Comparison of ENCODE assay signal across 19 cellular contexts in genomic region chr1:171515299-171515698, GRCh38. TPM values are rescaled to one million over a fixed set of nuclear protein-coding genes. Genes with fewer than 3 reads are reported as not detected.
DNase-seq lines count a peak whose midpoint lies in the region; ATAC-seq, FAIRE-seq and TF ChIP-seq lines count a peak whose summit lies in the region.
"Had no signal": no experiment of that assay in that cellular context is flagged by ENCODE, and none has a peak within 500 bp of the region (broad histone marks: within the 10 kb centered on the region; RNA-seq: fewer than 3 reads in every experiment).

No MANE protein-coding gene starts in this region.

- H3K9me3 Mint-ChIP-seq in IgD-negative memory B cell (no peaks in the 10 kb centered on the region), endodermal cell (no peaks in the 10 kb centered on the region)
- H3K9me3 Mint-ChIP-seq: naive B cell had no signal

- H3K27ac ChIP-seq in endodermal cell (ENCODE audit: low read depth, low read length), result no peak overlapping the region
- H3K27ac ChIP-seq: thyroid gland had no signal

- DNase-seq in GM10266 (ENCODE audit: extremely low spot score) (peak; percentile 6), GM19239 (ENCODE audit: insufficient read length, low spot score) (no peak), endodermal cell (no peak), urothelium cell line (ENCODE audit: low spot score) (no peak)
- no peak for DNase-seq in stimulated activated CD4-positive, alpha-beta T cell treated with anti-CD3 and anti-CD28 coated beads, Interleukin-12 subunit alpha, Interleukin-12 subunit beta, amount 100 ng/mL, for 4 hours
- DNase-seq: activated CD4-positive, CD25-positive, alpha-beta regulatory T cell treated with anti-CD3 and anti-CD28 coated beads, Interleukin-2, amount 50 U/mL, for 72 hours; activated T-cell treated with anti-CD3 and anti-CD28 coated beads for 4 hours; amniotic stem cell; effector CD4-positive, alpha-beta T cell; head of caudate nucleus; KBM-7; naive B cell; NCI-H2029 treated with DMSO at 0.1 percent for 48 hours; thyroid gland had no signal

- WGBS in endodermal cell (ENCODE audit: insufficient coverage in 1 of 2, insufficient read length in 1 of 2), 2 experiments, result 80% methylated on average over 1 of the region's 1 CpG; no CpG with 5 or more reads in 1 of the 2 experiments

- ATAC-seq in HG03280 (IDR thresholded peaks at IDR 0.05; ENCODE audit: unreplicated experiment) (no peak), GM19023 (IDR thresholded peaks at IDR 0.05; ENCODE audit: unreplicated experiment) (no peak)
- ATAC-seq: Right ventricle myocardium inferior had no signal

- TF ChIP-seq CTCF in GM10266 (IDR thresholded peaks at IDR 0.05; ENCODE audit: control insufficient read depth, insufficient read depth, low read depth, missing control alignments) (no peak), endodermal cell (conservative IDR thresholded peaks at IDR 0.05) (no peak)

- H3K9me3 ChIP-seq in endodermal cell (ENCODE audit: control insufficient read depth, low read length), result no peaks in the 10 kb centered on the region
- H3K9me3 ChIP-seq: thyroid gland had no signal

- FAIRE-seq in GM19239 (lab: Jason Lieb, UNC) (peak; percentile 75), urothelium cell line (lab: Jason Lieb, UNC) (no peak)

- H3K4me3 ChIP-seq in endodermal cell (ENCODE audit: low read length), result no peak overlapping the region
- H3K4me3 ChIP-seq: thyroid gland had no signal

- H3K27ac Mint-ChIP-seq in IgD-negative memory B cell (peak overlapping the region in 2 of 3 donors; percentile 19 to 50), endodermal cell (peak overlapping the region; percentile 24)
- H3K27ac Mint-ChIP-seq: progenitor cell of endocrine pancreas had no signal

- H3K9ac ChIP-seq in endodermal cell (ENCODE audit: extremely low read depth, low read length, poor library complexity, severe bottlenecking), result no peak overlapping the region

- no peaks in the 10 kb centered on the region for H3K27me3 Mint-ChIP-seq in IgD-negative memory B cell
- H3K27me3 Mint-ChIP-seq in endodermal cell (ENCODE audit: insufficient read depth), result no peaks in the 10 kb centered on the region
- H3K27me3 Mint-ChIP-seq: naive B cell, progenitor cell of endocrine pancreas had no signal

- peaks cover 14 to 41% (median 20%) of the 10 kb centered on the region in 3 donors for H3K4me1 Mint-ChIP-seq in IgD-negative memory B cell
- H3K4me1 Mint-ChIP-seq in endodermal cell, result peaks cover 10% of the 10 kb centered on the region

- H3K36me3 ChIP-seq in endodermal cell (ENCODE audit: control insufficient read depth, insufficient read depth, low read length), result peaks cover 84% of the 10 kb centered on the region

- no peaks in the 10 kb centered on the region for H3K4me1 ChIP-seq in endodermal cell (ENCODE audit: control insufficient read depth, insufficient read depth, low read length)
- H3K4me1 ChIP-seq: thyroid gland had no signal

- peaks cover 4% of the 10 kb centered on the region for H3K36me3 Mint-ChIP-seq in IgD-negative memory B cell
- H3K36me3 Mint-ChIP-seq in endodermal cell (ENCODE audit: low read depth), result peaks cover 42% of the 10 kb centered on the region

- H3K4me3 Mint-ChIP-seq in IgD-negative memory B cell (no peak overlapping the region), endodermal cell (no peak overlapping the region)
- H3K4me3 Mint-ChIP-seq: naive B cell had no signal

- no peaks in the 10 kb centered on the region for H3K27me3 ChIP-seq in endodermal cell (ENCODE audit: control insufficient read depth, insufficient read depth, low read length, poor library complexity, severe bottlenecking)
- H3K27me3 ChIP-seq: thyroid gland had no signal

RNA-seq across cellular contexts. Expression of gene PRRC2C, which starts 30.0 kb away (rescaled TPM):
- polyA plus RNA-seq in IgD-negative memory B cell, result 67.2 TPM
- total RNA-seq in endodermal cell, result 100 to 1,000 TPM; 198 to 210 TPM
- polyA plus RNA-seq in endodermal cell (2013, experiment 1 of 2), result 106 TPM
- polyA plus RNA-seq in endodermal cell (2013, experiment 2 of 2), result 111 TPM
